ENCODE assay signal across 11 cellular contexts in the genomic region with DNA sequence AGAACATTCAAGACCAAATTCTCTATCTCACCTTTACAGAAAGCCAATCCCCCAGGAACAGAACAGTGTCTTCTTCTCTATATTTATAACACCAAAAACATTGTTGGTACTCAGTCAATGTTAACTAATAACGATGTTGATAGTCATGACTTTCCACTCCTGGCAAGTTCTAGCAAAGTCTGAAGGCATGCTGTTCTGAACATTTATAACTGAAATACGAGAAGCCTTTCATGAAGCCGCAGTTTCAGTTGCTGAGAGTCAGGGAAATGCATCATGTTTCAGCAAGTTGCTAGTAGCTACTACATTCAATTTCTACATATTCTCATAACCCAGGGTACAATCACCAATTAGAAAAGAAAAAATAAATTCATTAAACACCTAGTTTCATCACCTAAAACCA.
DNase-seq lines count a peak whose midpoint lies in the region; ATAC-seq, FAIRE-seq and TF ChIP-seq lines count a peak whose summit lies in the region.
"Had no signal": no experiment of that assay in that cellular context is flagged by ENCODE, and none has a peak within 500 bp of the region (broad histone marks: within the 10 kb centered on the region; RNA-seq: fewer than 3 reads in every experiment).

No MANE protein-coding gene starts in this region.

- FAIRE-seq in H1 (lab: Jason Lieb, UNC) = peak; percentile 69

- H4K8ac ChIP-seq in H1 (ENCODE audit: extremely low read depth, insufficient read depth, low read length) (no peak overlapping the region), neuronal stem cell (ENCODE audit: low read depth, low read length) (no peak overlapping the region)

- no peak overlapping the region for H4K91ac ChIP-seq in H1 (replicated peaks; ENCODE audit: insufficient read length, low read length)
- no peak overlapping the region for H4K91ac ChIP-seq in neuronal stem cell (ENCODE audit: low read depth, low read length, poor library complexity)

- H3K27me3 Mint-ChIP-seq in CD4-positive, alpha-beta memory T cell = no peaks in the 10 kb centered on the region

- ATAC-seq in GM19395 (IDR thresholded peaks at IDR 0.05; ENCODE audit: unreplicated experiment) = no peak

- no peak overlapping the region for H3K4me3 ChIP-seq in H1 (ENCODE audit: extremely low read depth in 1 of 4, insufficient read depth in 2 of 4, low read depth in 3 of 4, low read length in 4 of 4)
- H3K4me3 ChIP-seq in neuronal stem cell (ENCODE audit: low read length in 2 of 2) = no peak overlapping the region
- H3K4me3 ChIP-seq in CD4-positive, alpha-beta memory T cell (ENCODE audit: low read length in 2 of 2) = no peak overlapping the region
- H3K4me3 ChIP-seq in coronary artery = no peak overlapping the region

- H3K79me1 ChIP-seq in H1 (ENCODE audit: low read depth, low read length) (no peaks in the 10 kb centered on the region), neuronal stem cell (ENCODE audit: low read depth, low read length) (no peaks in the 10 kb centered on the region)

- H3K23ac ChIP-seq in H1 (ENCODE audit: insufficient read length) (no peak overlapping the region), neuronal stem cell (ENCODE audit: low read depth, low read length, poor library complexity) (no peak overlapping the region)

- no peaks in the 10 kb centered on the region for H3K79me2 ChIP-seq in H1 (ENCODE audit: control insufficient read depth in 1 of 2, insufficient read depth in 2 of 2, low read length in 2 of 2)

- H3K36me3 ChIP-seq in H1 (ENCODE audit: control insufficient read depth in 2 of 4, insufficient read depth in 4 of 4, low read length in 3 of 4) (no peaks in the 10 kb centered on the region), neuronal stem cell (replicated peaks in 1 of 2; ENCODE audit: control insufficient read depth in 2 of 2, insufficient read depth in 2 of 2, low read length in 2 of 2) (no peaks in the 10 kb centered on the region)
- no peaks in the 10 kb centered on the region for H3K36me3 ChIP-seq in CD4-positive, alpha-beta memory T cell (ENCODE audit: insufficient read depth, low read length)

- no peaks in the 10 kb centered on the region for H3K4me1 Mint-ChIP-seq in CD4-positive, alpha-beta memory T cell

- H2AFZ ChIP-seq in H1 (ENCODE audit: low read length) = no peak overlapping the region
- H2AFZ ChIP-seq in neuronal stem cell (ENCODE audit: low read length) = peak overlapping the region; percentile 50

- no peaks in the 10 kb centered on the region for H3K36me3 Mint-ChIP-seq in CD4-positive, alpha-beta memory T cell

- H3K18ac ChIP-seq in H1 (ENCODE audit: extremely low read depth, low read length) (no peak overlapping the region), neuronal stem cell (ENCODE audit: low read length) (no peak overlapping the region)

- TF ChIP-seq CTCF in H1 (IDR thresholded peaks at IDR 0.05; ENCODE audit: control extremely low read depth in 1 of 3, insufficient read depth in 1 of 3, low read depth in 1 of 3, low read length in 3 of 3) = no peak
- TF ChIP-seq CTCF in coronary artery (IDR thresholded peaks at IDR 0.05) = no peak

- no peak overlapping the region for H2BK20ac ChIP-seq in H1 (ENCODE audit: low read length)

- H3K14ac ChIP-seq in H1 (ENCODE audit: insufficient read length) (no peak overlapping the region), neuronal stem cell (ENCODE audit: low read length) (no peak overlapping the region)

- WGBS in H1 (ENCODE audit: extremely low coverage in 1 of 2, insufficient coverage in 1 of 2, insufficient read length in 1 of 2, insufficient replicate concordance in 2 of 2, low coverage in 1 of 2, low lambda C conversion rate in 2 of 2, missing lambda C conversion rate in 1 of 2), 2 experiments = 81% methylated on average over 3 of the region's 3 CpGs; no CpG with 5 or more reads in 1 of the 2 experiments
- no CpG with 5 or more reads among the region's 3 CpGs for WGBS in neuronal stem cell (ENCODE audit: extremely low coverage in 2 of 2, insufficient read length in 2 of 2, insufficient replicate concordance in 1 of 2), 2 donors

- no peak overlapping the region for H3K4me3 Mint-ChIP-seq in CD4-positive, alpha-beta memory T cell

- H2BK120ac ChIP-seq in H1 (replicated peaks; ENCODE audit: low read depth, low read length) (no peak overlapping the region), neuronal stem cell (ENCODE audit: low read depth, low read length) (no peak overlapping the region)

- POLR2A ChIA-PET in H1 (lab: Charles Lee; ENCODE audit: partially characterized antibody) = no interaction called here
- POLR2A ChIA-PET in CD4-positive, alpha-beta memory T cell (lab: Charles Lee; ENCODE audit: partially characterized antibody) = no interaction called here

- no peak overlapping the region for H4K5ac ChIP-seq in H1 (ENCODE audit: insufficient read length, low read depth, low read length)

- peaks cover 0 to 4% (median 4%) of the 10 kb centered on the region in 4 experiments; a peak in 1 of 7 replicates for H3K4me1 ChIP-seq in H1 (replicated peaks in 1 of 4; ENCODE audit: control insufficient read depth in 3 of 4, insufficient read depth in 4 of 4, low read length in 3 of 4)
- peaks cover 7 to 12% of the 10 kb centered on the region in 2 donors for H3K4me1 ChIP-seq in neuronal stem cell (ENCODE audit: control insufficient read depth in 2 of 2, insufficient read depth in 1 of 2, low read depth in 1 of 2, low read length in 2 of 2)
- no peaks in the 10 kb centered on the region for H3K4me1 ChIP-seq in CD4-positive, alpha-beta memory T cell (ENCODE audit: insufficient read depth, low read length)

- no peak for TF ChIP-seq EP300 in H1 (IDR thresholded peaks at IDR 0.05; ENCODE audit: borderline replicate concordance in 1 of 2, low read depth in 2 of 2, low read length in 2 of 2)

- CTCF ChIA-PET in H1 (lab: Charles Lee; ENCODE audit: partially characterized antibody) = interaction anchor here (0.9 kb wide), 1 partner anchor 9 kb away, joined by 3 read pairs; no protein-coding TSS in a partner anchor
- CTCF ChIA-PET in CD4-positive, alpha-beta memory T cell (lab: Charles Lee; ENCODE audit: partially characterized antibody) = no interaction called here

- TF ChIP-seq RAD21 in H1 (IDR thresholded peaks at IDR 0.05 in 1 of 2, conservative IDR thresholded peaks at IDR 0.05 in 1 of 2; ENCODE audit: low read depth in 2 of 2, low read length in 2 of 2) = no peak

- intact Hi-C loops in CD4-positive, alpha-beta memory T cell (cut with micrococcal nuclease) = no loop called here

- no peak overlapping the region for H3K56ac ChIP-seq in H1 (replicated peaks; ENCODE audit: insufficient read length, low read depth, low read length)

- H2BK12ac ChIP-seq in H1 (ENCODE audit: low read depth, low read length) (no peak overlapping the region), neuronal stem cell (ENCODE audit: low read length) (no peak overlapping the region)

- H3K9me3 ChIP-seq in H1 (ENCODE audit: insufficient read depth in 2 of 2, low read depth in 1 of 2, low read length in 1 of 2) (peaks cover 0 to 4% of the 10 kb centered on the region in 2 experiments; a peak in 1 of 4 replicates), neuronal stem cell (replicated peaks in 1 of 2; ENCODE audit: control insufficient read depth in 2 of 2, insufficient read depth in 1 of 2, low read depth in 1 of 2, low read length in 2 of 2) (peaks cover 0 to 5% of the 10 kb centered on the region in 2 donors)
- no peaks in the 10 kb centered on the region for H3K9me3 ChIP-seq in CD4-positive, alpha-beta memory T cell (ENCODE audit: control insufficient read depth in 1 of 2, low read length in 2 of 2)

- no peak overlapping the region for H3K4ac ChIP-seq in H1 (replicated peaks; ENCODE audit: insufficient read length, low read depth, low read length)
- no peak overlapping the region for H3K4ac ChIP-seq in neuronal stem cell (ENCODE audit: low read length)

- H3K4me2 ChIP-seq in H1 (ENCODE audit: insufficient read depth in 1 of 2, low read depth in 2 of 2, low read length in 2 of 2) (no peak overlapping the region), neuronal stem cell (ENCODE audit: insufficient read depth, low read length, poor library complexity, severe bottlenecking) (no peak overlapping the region)

- no peak overlapping the region for H2AK5ac ChIP-seq in H1 (ENCODE audit: low read depth, low read length)
- no peak overlapping the region for H2AK5ac ChIP-seq in neuronal stem cell (ENCODE audit: low read depth, low read length)

- no peaks in the 10 kb centered on the region for H4K20me1 ChIP-seq in H1 (replicated peaks in 1 of 2; ENCODE audit: control insufficient read depth in 1 of 2, insufficient read depth in 2 of 2, low read length in 2 of 2)

- H3K27ac Mint-ChIP-seq in CD4-positive, alpha-beta memory T cell = no peak overlapping the region

- no peaks in the 10 kb centered on the region for H3K23me2 ChIP-seq in H1 (ENCODE audit: low read depth, low read length)

- H2BK15ac ChIP-seq in H1 (ENCODE audit: low read length) (no peak overlapping the region), neuronal stem cell (ENCODE audit: low read length) (no peak overlapping the region)

- H3K9ac ChIP-seq in H1 (replicated peaks in 1 of 4; ENCODE audit: extremely low read depth in 1 of 4, low read depth in 3 of 4, low read length in 3 of 4) (no peak overlapping the region), neuronal stem cell (ENCODE audit: low read depth, low read length, poor library complexity) (no peak overlapping the region)

- H3K9me3 Mint-ChIP-seq in CD4-positive, alpha-beta memory T cell = peaks cover 0 to 2% (median 0%) of the 10 kb centered on the region in 8 donors

- H2BK5ac ChIP-seq in H1 (ENCODE audit: low read depth, low read length) = no peak overlapping the region
- no peak overlapping the region for H2BK5ac ChIP-seq in neuronal stem cell (ENCODE audit: low read length)

- H3K27me3 ChIP-seq in H1 (replicated peaks in 1 of 4; ENCODE audit: control insufficient read depth in 3 of 4, extremely low read depth in 1 of 4, insufficient read depth in 3 of 4, low read length in 3 of 4) (no peaks in the 10 kb centered on the region), neuronal stem cell (ENCODE audit: control insufficient read depth in 3 of 3, insufficient read depth in 3 of 3, low read depth in 1 of 3, low read length in 3 of 3) (no peaks in the 10 kb centered on the region)
- H3K27me3 ChIP-seq in CD4-positive, alpha-beta memory T cell (ENCODE audit: insufficient read depth, low read length) = no peaks in the 10 kb centered on the region

- no peak overlapping the region for H3K27ac ChIP-seq in H1 (ENCODE audit: low read depth, low read length)
- no peak overlapping the region for H3K27ac ChIP-seq in neuronal stem cell (replicated peaks; ENCODE audit: low read length)
- H3K27ac ChIP-seq in CD4-positive, alpha-beta memory T cell (ENCODE audit: low read depth, low read length) = no peak overlapping the region
- no peak overlapping the region for H3K27ac ChIP-seq in coronary artery

- no peak for TF ChIP-seq POLR2A in H1 (IDR thresholded peaks at IDR 0.05; ENCODE audit: control extremely low read depth in 1 of 2, low read depth in 2 of 2, low read length in 2 of 2)

- DNase-seq in Daoy (ENCODE audit: low read depth) = peak; percentile 55
- DNase-seq in M059J (ENCODE audit: low read depth) = peak; percentile 34
- no peak for DNase-seq in H1 (ENCODE audit: low read depth in 1 of 2, low spot score in 2 of 2)
- no peak for DNase-seq in neuronal stem cell (ENCODE audit: low spot score)
- no peak for DNase-seq in CD4-positive, alpha-beta memory T cell
- DNase-seq in coronary artery (ENCODE audit: low spot score) = no peak
- DNase-seq in NCI-H2171 (lab: John Stamatoyannopoulos, UW) = no peak
- DNase-seq: activated CD4-positive, alpha-beta T cell treated with anti-CD3 and anti-CD28 coated beads for 4 hours; COR-L47; NCI-H1048 had no signal

Comparison
In these comparisons a context has a peak if more than half of its experiments do, and no peak if none do; other contexts are left out.
1. DNase-seq: peak in Daoy (single experiment) and M059J (single experiment); none in H1 (0 of 2), neuronal stem cell (single experiment), CD4-positive, alpha-beta memory T cell (0 of 5), coronary artery (single experiment) and NCI-H2171 (single experiment).